Comparison of ENCODE assay signal across 8 cellular contexts in genomic region chr11:64723117-64723906, GRCh38. TPM values are rescaled to one million over a fixed set of nuclear protein-coding genes. Genes with fewer than 3 reads are reported as not detected.
DNase-seq lines count a peak whose midpoint lies in the region; ATAC-seq, FAIRE-seq and TF ChIP-seq lines count a peak whose summit lies in the region.

NRXN2 (minus strand) TSS chr11:64723197; CDS start chr11:64713699, 9,498 bp downstream.

- BruUV-seq in HepG2 (replicated peaks; lab: Mats Ljungman, UMichigan): no TSS peak

- H3K36me3 Mint-ChIP-seq in activated CD4-positive, alpha-beta T cell treated with anti-CD3 and anti-CD28 coated beads, Interleukin-2, amount 10 ng/mL, durations not matched to agents 24 days and 14 days (ENCODE audit: low read depth): peaks cover 13% of the 10 kb centered on the region

- H3K27me3 Mint-ChIP-seq in activated CD4-positive, alpha-beta T cell treated with anti-CD3 and anti-CD28 coated beads, Interleukin-2, amount 10 ng/mL, durations not matched to agents 24 days and 14 days: peaks cover 36% of the 10 kb centered on the region

- H3K4me1 ChIP-seq in HepG2 (ENCODE audit: insufficient read depth, low read length): peaks cover 34% of the 10 kb centered on the region

- TF ChIP-seq CTCF in coronary artery (IDR thresholded peaks at IDR 0.05) (peak; percentile 99), HepG2 (CRISPR knock-in tag; IDR thresholded peaks at IDR 0.05) (peak; percentile 83)

- ATAC-seq in GM18517 (IDR thresholded peaks at IDR 0.05; ENCODE audit: unreplicated experiment) (peak; percentile 49), HG03139 (IDR thresholded peaks at IDR 0.05; ENCODE audit: unreplicated experiment) (peak; percentile 77), HepG2 (peak; percentile 81)

- peak within 1 kb of the TSS; percentile 89 for H3K4me3 ChIP-seq in coronary artery
- H3K4me3 ChIP-seq in HepG2 (replicated peaks in 1 of 3; ENCODE audit: insufficient read depth in 1 of 3, low read depth in 2 of 3, low read length in 3 of 3): peak within 1 kb of the TSS; percentile 50 to 68 (median 51); a peak in 5 of 6 replicates

- TF ChIP-seq RAD21 in HepG2 (CRISPR knock-in tag; IDR thresholded peaks at IDR 0.05): peak; percentile 41; the same call in 1 of the 2 replicates

- peak within 1 kb of the TSS; percentile 65 to 72 for H3K27ac ChIP-seq in coronary artery
- no peak within 1 kb of the TSS for H3K27ac ChIP-seq in HepG2 (ENCODE audit: extremely low read length, insufficient read depth, low read length)

- H3K36me3 ChIP-seq in HepG2 (replicated peaks in 1 of 2; ENCODE audit: control insufficient read depth in 1 of 2, insufficient read depth in 2 of 2, low read length in 2 of 2): no peaks in the 10 kb centered on the region

- TF ChIP-seq POLR2A in HepG2 (IDR thresholded peaks at IDR 0.05; ENCODE audit: insufficient read depth in 1 of 2, low read depth in 2 of 2, low read length in 2 of 2): no peak

- POLR2A ChIA-PET in HepG2 (lab: Yijun Ruan, JAX): no interaction called here

- H3K9me3 Mint-ChIP-seq in activated CD4-positive, alpha-beta T cell treated with anti-CD3 and anti-CD28 coated beads, Interleukin-2, amount 10 ng/mL, durations not matched to agents 24 days and 14 days: no peaks in the 10 kb centered on the region

- in situ Hi-C loops in HepG2 (cut with HindIII; ENCODE audit: extremely low pct_ligation_motif_present, low pct_unique_long_range_greater_than_20kb): no loop called here

- peaks cover 3 to 39% of the 10 kb centered on the region in 2 experiments for H3K27me3 ChIP-seq in HepG2 (ENCODE audit: control insufficient read depth in 1 of 2, insufficient read depth in 2 of 2, low read length in 2 of 2)

- 33% methylated on average over 8 of the region's 66 CpGs for WGBS in HepG2 (ENCODE audit: low lambda C conversion rate)

- no peaks in the 10 kb centered on the region for H3K9me3 ChIP-seq in HepG2 (ENCODE audit: low read length)

- no peak within 1 kb of the TSS for H3K9ac ChIP-seq in HepG2 (ENCODE audit: insufficient read depth, low read depth, low read length)

- H3K79me2 ChIP-seq in HepG2 (ENCODE audit: insufficient read depth, low read length): no peaks in the 10 kb centered on the region

- FAIRE-seq in HepG2 (lab: Jason Lieb, UNC): no peak

- CTCF ChIA-PET in HepG2 (lab: Yijun Ruan, JAX; ENCODE audit: low intra/inter-chr PET ratio, low total read pairs): interaction anchor here (0.8 to 1.4 kb wide), 2 partner anchors 35 kb away, joined by 4 read pairs; no protein-coding TSS in a partner anchor

- intact Hi-C loops in activated CD4-positive, alpha-beta T cell treated with anti-CD3 and anti-CD28 coated beads, Interleukin-2, amount 10 ng/mL, durations not matched to agents 24 days and 14 days (cut with micrococcal nuclease): loop anchor here (1.0 to 5.0 kb wide), 3 partner anchors 20 to 171 kb away; no protein-coding TSS in a partner anchor
- intact Hi-C loops in HepG2 (cut with micrococcal nuclease; ENCODE audit: unreplicated experiment): no loop called here

- peak within 1 kb of the TSS; percentile 58 for H3K4me2 ChIP-seq in HepG2 (ENCODE audit: low read depth, low read length)

- peak within 1 kb of the TSS; percentile 72 for H3K4me3 Mint-ChIP-seq in activated CD4-positive, alpha-beta T cell treated with anti-CD3 and anti-CD28 coated beads, Interleukin-2, amount 10 ng/mL, durations not matched to agents 24 days and 14 days

- H3K27ac Mint-ChIP-seq in activated CD4-positive, alpha-beta T cell treated with anti-CD3 and anti-CD28 coated beads, Interleukin-2, amount 10 ng/mL, durations not matched to agents 24 days and 14 days: peak within 1 kb of the TSS; percentile 41

- H2AFZ ChIP-seq in HepG2 (ENCODE audit: low read length): no peak within 1 kb of the TSS

- H4K20me1 ChIP-seq in HepG2 (ENCODE audit: insufficient read depth, low read length): no peaks in the 10 kb centered on the region

- DNase-seq in A172 (ENCODE audit: low spot score): peak; percentile 71
- peak; percentile 55 to 88 for DNase-seq in NCI-H446 (lab: John Stamatoyannopoulos, UW)
- peak; percentile 97 for DNase-seq in activated CD4-positive, alpha-beta T cell treated with anti-CD3 and anti-CD28 coated beads, Interleukin-2, amount 10 ng/mL, durations not matched to agents 24 days and 14 days
- DNase-seq in coronary artery (ENCODE audit: low spot score): peak; percentile 78
- DNase-seq in HepG2 (ENCODE audit: low spot score): peak; percentile 34
- DNase-seq in stimulated activated CD4-positive, alpha-beta T cell treated with anti-CD3 and anti-CD28 coated beads, Interleukin-4, amount 100 ng/mL, for 1 hour: peak; percentile 87

- TF ChIP-seq EP300 in HepG2 (IDR thresholded peaks at IDR 0.05; ENCODE audit: low read depth in 2 of 2, low read length in 2 of 2) (no peak), HepG2 (CRISPR knock-in tag; IDR thresholded peaks at IDR 0.05; ENCODE audit: borderline replicate concordance) (no peak)

- H3K4me1 Mint-ChIP-seq in activated CD4-positive, alpha-beta T cell treated with anti-CD3 and anti-CD28 coated beads, Interleukin-2, amount 10 ng/mL, durations not matched to agents 24 days and 14 days: peaks cover 14% of the 10 kb centered on the region

TF ChIP-seq in HepG2, 621 proteins besides CTCF, POLR2A, EP300 and RAD21 (continues in another document):
- no peak for TF ChIP-seq ARHGAP35 (CRISPR knock-in tag; IDR thresholded peaks at IDR 0.05; ENCODE audit: borderline replicate concordance)
- 0 out of 2 replicates have a peak, but pooled peaks have one; percentile 25 for TF ChIP-seq ZFP90 (CRISPR knock-in tag; IDR thresholded peaks at IDR 0.05; ENCODE audit: borderline replicate concordance)
- TF ChIP-seq SP2 (CRISPR knock-in tag; IDR thresholded peaks at IDR 0.05): peak; percentile 92
- TF ChIP-seq, protein P1, sequence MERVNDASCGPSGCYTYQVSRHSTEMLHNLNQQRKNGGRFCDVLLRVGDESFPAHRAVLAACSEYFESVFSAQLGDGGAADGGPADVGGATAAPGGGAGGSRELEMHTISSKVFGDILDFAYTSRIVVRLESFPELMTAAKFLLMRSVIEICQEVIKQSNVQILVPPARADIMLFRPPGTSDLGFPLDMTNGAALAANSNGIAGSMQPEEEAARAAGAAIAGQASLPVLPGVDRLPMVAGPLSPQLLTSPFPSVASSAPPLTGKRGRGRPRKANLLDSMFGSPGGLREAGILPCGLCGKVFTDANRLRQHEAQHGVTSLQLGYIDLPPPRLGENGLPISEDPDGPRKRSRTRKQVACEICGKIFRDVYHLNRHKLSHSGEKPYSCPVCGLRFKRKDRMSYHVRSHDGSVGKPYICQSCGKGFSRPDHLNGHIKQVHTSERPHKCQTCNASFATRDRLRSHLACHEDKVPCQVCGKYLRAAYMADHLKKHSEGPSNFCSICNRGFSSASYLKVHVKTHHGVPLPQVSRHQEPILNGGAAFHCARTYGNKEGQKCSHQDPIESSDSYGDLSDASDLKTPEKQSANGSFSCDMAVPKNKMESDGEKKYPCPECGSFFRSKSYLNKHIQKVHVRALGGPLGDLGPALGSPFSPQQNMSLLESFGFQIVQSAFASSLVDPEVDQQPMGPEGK (CRISPR knock-in tag; IDR thresholded peaks at IDR 0.05): 0 out of 2 replicates have a peak, but pooled peaks have one; percentile 9
- peak; percentile 46; the same call in 1 of the 2 replicates for TF ChIP-seq ZNF547 (CRISPR knock-in tag; IDR thresholded peaks at IDR 0.05)
- no peak for TF ChIP-seq ATF2 (CRISPR knock-in tag; IDR thresholded peaks at IDR 0.05)
- peak; percentile 51 for TF ChIP-seq XRCC5 (optimal IDR thresholded peaks at IDR 0.05; ENCODE audit: low read length)

RNA-seq across cellular contexts. Expression of gene NRXN2, which starts in this region (rescaled TPM):
- total RNA-seq in A172 (2014; rRNA removed; shearing (Covaris generic)): 0.05 and 0.14 TPM in 2 replicates
- 0.61 TPM in 1 of 2 replicates, not detected in the other for total RNA-seq in activated CD4-positive, alpha-beta T cell treated with anti-CD3 and anti-CD28 coated beads, Interleukin-2, amount 10 ng/mL, durations not matched to agents 24 days and 14 days
- not detected in 2 replicates for total RNA-seq in HepG2 (2016; rRNA removed; fragmentation: Illumina TruSeq; extraction: Trizol)
- not detected in 2 replicates for total RNA-seq in HepG2 (2016; cell fraction: cytosol; rRNA removed; fragmentation: Illumina TruSeq; extraction: Trizol; ENCODE audit: low read depth)
- total RNA-seq in HepG2 (2016; cell fraction: insoluble cytoplasmic fraction; rRNA removed; fragmentation: Illumina TruSeq; extraction: Trizol): not detected in 2 replicates
- total RNA-seq in HepG2 (2016; cell fraction: membrane; rRNA removed; fragmentation: Illumina TruSeq; extraction: Trizol): not detected in 2 replicates
- not detected in 2 replicates for total RNA-seq in HepG2 (2016; cell fraction: nucleus; rRNA removed; fragmentation: Illumina TruSeq; extraction: Trizol)
- polyA plus RNA-seq in HepG2 (2011; rRNA removed): 0.03 TPM in 1 of 2 replicates, not detected in the other
- 0.08 and 0.14 TPM in 2 replicates for polyA plus RNA-seq in HepG2 (2011; cell fraction: cytosol; rRNA removed)
- 0.13 TPM in 1 of 2 replicates, not detected in the other for polyA plus RNA-seq in HepG2 (2011; cell fraction: nucleus; rRNA removed)
- polyA plus RNA-seq in HepG2 (2012): 0.32 and 0.42 TPM in 2 replicates
- not detected in 2 replicates for polyA plus RNA-seq in HepG2 (2016; cell fraction: cytosol; fragmentation: Illumina TruSeq; extraction: Trizol; ENCODE audit: low read depth)
- polyA plus RNA-seq in HepG2 (2016; cell fraction: insoluble cytoplasmic fraction; fragmentation: Illumina TruSeq; extraction: Trizol; ENCODE audit: low read depth): 0.07 TPM in 1 of 2 replicates, not detected in the other
- not detected in 2 replicates for polyA plus RNA-seq in HepG2 (2016; cell fraction: membrane; fragmentation: Illumina TruSeq; extraction: Trizol; ENCODE audit: low read depth)
- polyA plus RNA-seq in HepG2 (2016; cell fraction: nucleus; fragmentation: Illumina TruSeq; extraction: Trizol; ENCODE audit: insufficient read depth, low read depth): not detected in 2 replicates
- polyA minus RNA-seq in HepG2 (2011; rRNA and poly(A)+ RNA removed; ENCODE audit: low replicate concordance): 1.9 TPM in 1 of 2 replicates, not detected in the other
- polyA minus RNA-seq in HepG2 (2011; cell fraction: cytosol; rRNA and poly(A)+ RNA removed): not detected in 2 replicates
- polyA minus RNA-seq in HepG2 (2011; cell fraction: nucleus; rRNA and poly(A)+ RNA removed): not detected in 2 replicates

Comparison
In these comparisons a context has a peak if more than half of its experiments do, and no peak if none do; other contexts are left out.
1. Peak in DNase-seq in A172; RNA of the gene not detected or under 1 TPM.
2. Peak in DNase-seq in activated CD4-positive, alpha-beta T cell treated with anti-CD3 and anti-CD28 coated beads, Interleukin-2, amount 10 ng/mL, durations not matched to agents 24 days and 14 days; RNA of the gene not detected or under 1 TPM.
3. DNase-seq: peak in every context shown above with its lines; median percentile 97 in activated CD4-positive, alpha-beta T cell treated with anti-CD3 and anti-CD28 coated beads, Interleukin-2, amount 10 ng/mL, durations not matched to agents 24 days and 14 days; 87 in stimulated activated CD4-positive, alpha-beta T cell treated with anti-CD3 and anti-CD28 coated beads, Interleukin-4, amount 100 ng/mL, for 1 hour; 78 in coronary artery; 72 in NCI-H446; 71 in A172; 34 in HepG2.